In genomic region chr21:46049890-46050650, GRCh38 we compare ENCODE assay signal across 12 cellular contexts. TPM values are rescaled to one million over a fixed set of nuclear protein-coding genes. Genes with fewer than 3 reads are reported as not detected.
DNase-seq lines count a peak whose midpoint lies in the region; TF ChIP-seq lines count a peak whose summit lies in the region.
"Had no signal": no experiment of that assay in that cellular context is flagged by ENCODE, and none has a peak within 500 bp of the region (broad histone marks: within the 10 kb centered on the region; RNA-seq: fewer than 3 reads in every experiment).

No MANE protein-coding gene starts in this region.

- no peak overlapping the region for H2AFZ ChIP-seq in hepatocyte
- no peak overlapping the region for H2AFZ ChIP-seq in SK-N-SH (ENCODE audit: low read depth)

- no peak overlapping the region for H3K27ac Mint-ChIP-seq in MCF 10A (ENCODE audit: low read depth, unreplicated experiment)

- no peak for TF ChIP-seq EP300 in SK-N-SH (IDR thresholded peaks at IDR 0.05; ENCODE audit: borderline replicate concordance in 1 of 2, low read depth in 1 of 2, low read length in 1 of 2)

- H3F3A ChIP-seq in SK-N-SH (replicated peaks; ENCODE audit: insufficient read depth), result peaks cover 13% of the 10 kb centered on the region

- H3K9me3 ChIP-seq in breast epithelium (no peaks in the 10 kb centered on the region), hepatocyte (ENCODE audit: low read depth) (no peaks in the 10 kb centered on the region), uterus (no peaks in the 10 kb centered on the region), SK-N-SH (no peaks in the 10 kb centered on the region)
- H3K9me3 ChIP-seq: HAP-1 had no signal

- H3K36me3 Mint-ChIP-seq in MCF 10A (ENCODE audit: insufficient read depth, unreplicated experiment), result no peaks in the 10 kb centered on the region

- H3K27ac ChIP-seq in breast epithelium (peak overlapping the region; percentile 87 to 96), hepatocyte (peak overlapping the region; percentile 91), uterus (peak overlapping the region; percentile 92 to 96), SK-N-SH (ENCODE audit: low read depth in 2 of 2, low read length in 1 of 2) (no peak overlapping the region)

- H3K4me1 ChIP-seq in breast epithelium, result peaks cover 9 to 12% of the 10 kb centered on the region in 2 donors
- H3K4me1 ChIP-seq in hepatocyte (ENCODE audit: insufficient read depth), result peaks cover 10% of the 10 kb centered on the region
- H3K4me1 ChIP-seq in uterus, result peaks cover 12 to 19% of the 10 kb centered on the region in 2 donors
- H3K4me1 ChIP-seq in SK-N-SH (ENCODE audit: control insufficient read depth in 1 of 2, insufficient read depth in 2 of 2, low read depth in 1 of 2, low read length in 1 of 2), result no peaks in the 10 kb centered on the region; a peak in 1 of 4 replicates
- H3K4me1 ChIP-seq: HAP-1 had no signal

- H3K4me2 ChIP-seq in hepatocyte (peak overlapping the region; percentile 31), SK-N-SH (no peak overlapping the region)

- H3K27me3 ChIP-seq in breast epithelium (peaks cover 0 to 2% of the 10 kb centered on the region in 2 donors), hepatocyte (no peaks in the 10 kb centered on the region), uterus (no peaks in the 10 kb centered on the region), SK-N-SH (ENCODE audit: insufficient read depth) (no peaks in the 10 kb centered on the region)

- H3K4me3 Mint-ChIP-seq in MCF 10A (ENCODE audit: unreplicated experiment), result no peak overlapping the region

- TF ChIP-seq RAD21 in SK-N-SH (IDR thresholded peaks at IDR 0.05; ENCODE audit: low read length), result no peak

- H3K4me1 Mint-ChIP-seq in MCF 10A (ENCODE audit: insufficient read depth, unreplicated experiment), result no peaks in the 10 kb centered on the region

- H3K36me3 ChIP-seq in breast epithelium, result no peaks in the 10 kb centered on the region
- no peaks in the 10 kb centered on the region for H3K36me3 ChIP-seq in hepatocyte (replicated peaks; ENCODE audit: insufficient read depth, low read depth)
- H3K36me3 ChIP-seq in uterus, result no peaks in the 10 kb centered on the region
- H3K36me3 ChIP-seq in SK-N-SH (replicated peaks in 1 of 2; ENCODE audit: control insufficient read depth in 1 of 2, insufficient read depth in 2 of 2, low read length in 1 of 2), result no peaks in the 10 kb centered on the region
- H3K36me3 ChIP-seq: HAP-1 had no signal

- H3K27me3 Mint-ChIP-seq in MCF 10A (ENCODE audit: insufficient read depth, unreplicated experiment), result no peaks in the 10 kb centered on the region

- intact Hi-C loops in breast epithelium (cut with DNase I; ENCODE audit: low total_unique reads), result no loop called here
- intact Hi-C loops in MCF 10A (cut with micrococcal nuclease), result no loop called here
- intact Hi-C loops in posterior vena cava (cut with DNase I), result no loop called here
- intact Hi-C loops in uterus (cut with DNase I; ENCODE audit: low total_unique reads), result loop anchor here (5.0 kb wide), 1 partner anchor 68 kb away; the partner anchor contains the start of gene COL6A1

- POLR2A ChIA-PET in MCF 10A (lab: Yijun Ruan, JAX), result no interaction called here
- POLR2A ChIA-PET in SK-N-SH (lab: Yijun Ruan, JAX), result no interaction called here

- peaks cover 12% of the 10 kb centered on the region for H3K9me3 Mint-ChIP-seq in MCF 10A (ENCODE audit: unreplicated experiment)

- WGBS in hepatocyte (ENCODE audit: low lambda C conversion rate, missing lambda C conversion rate), result 95% methylated on average over 32 of the region's 32 CpGs
- WGBS in SK-N-SH (ENCODE audit: low lambda C conversion rate), result 69% methylated on average over 7 of the region's 32 CpGs

- H3K4me3 ChIP-seq in breast epithelium (peak overlapping the region in 1 of 3 donors; percentile 41), hepatocyte (no peak overlapping the region), uterus (no peak overlapping the region), SK-N-SH (ENCODE audit: low read depth in 2 of 2, low read length in 1 of 2) (no peak overlapping the region)
- H3K4me3 ChIP-seq: HAP-1 had no signal

- no peak overlapping the region for H3K9ac ChIP-seq in SK-N-SH

- DNase-seq in breast epithelium (ENCODE audit: low spot score in 2 of 2) (no peak), MCF 10A (ENCODE audit: unreplicated experiment) (no peak), hepatocyte (ENCODE audit: low spot score) (no peak), posterior vena cava (ENCODE audit: low spot score) (peak; percentile 82), uterus (peak; percentile 45 to 60), NCI-H1105 treated with DMSO at 0.1 percent for 48 hours (lab: John Stamatoyannopoulos, UW) (no peak), glomerular visceral epithelial cell (ENCODE audit: extremely low spot score) (no peak), SK-N-SH (no peak)
- DNase-seq: DMS 273 treated with DMSO at 0.1 percent for 48 hours, KBM-7, small intestine had no signal

- BruUV-seq in MCF 10A (replicated peaks; lab: Mats Ljungman, UMichigan), result no TSS peak

- H4K20me1 ChIP-seq in hepatocyte (ENCODE audit: insufficient read depth, poor library complexity, severe bottlenecking) (no peaks in the 10 kb centered on the region), SK-N-SH (ENCODE audit: insufficient read depth) (no peaks in the 10 kb centered on the region)

- CTCF ChIA-PET in MCF 10A (lab: Yijun Ruan, JAX) (interaction anchor here (0.6 kb wide), 3 partner anchors 69 to 649 kb away, joined by 3 read pairs; no protein-coding TSS in a partner anchor), SK-N-SH (lab: Yijun Ruan, JAX) (no interaction called here)

- no peaks in the 10 kb centered on the region for H3K79me2 ChIP-seq in hepatocyte
- no peaks in the 10 kb centered on the region for H3K79me2 ChIP-seq in SK-N-SH (ENCODE audit: insufficient read depth)

- TF ChIP-seq CTCF in breast epithelium (IDR thresholded peaks at IDR 0.05) (no peak), MCF 10A (IDR thresholded peaks at IDR 0.05; ENCODE audit: unreplicated experiment) (no peak), hepatocyte (IDR thresholded peaks at IDR 0.05; ENCODE audit: poor library complexity) (no peak), uterus (IDR thresholded peaks at IDR 0.05) (no peak), SK-N-SH (IDR thresholded peaks at IDR 0.05) (no peak)

- H3K9me2 ChIP-seq in hepatocyte (replicated peaks; ENCODE audit: insufficient read depth) (no peaks in the 10 kb centered on the region), SK-N-SH (no peaks in the 10 kb centered on the region)

- no peak for TF ChIP-seq POLR2A in breast epithelium (IDR thresholded peaks at IDR 0.05)
- TF ChIP-seq POLR2A in uterus (IDR thresholded peaks at IDR 0.05), result no peak

TF ChIP-seq in SK-N-SH, 30 proteins besides CTCF, POLR2A, EP300 and RAD21:
- no peak for TF ChIP-seq MEF2A (IDR thresholded peaks at IDR 0.05; ENCODE audit: borderline replicate concordance, low read depth)

RNA-seq across cellular contexts. Expression of gene COL6A2, which starts 47.8 kb away (rescaled TPM):
- total RNA-seq in breast epithelium (1,000 to 10,000 TPM in 1 of 3 donors, 100 to 1,000 TPM in 2; 177 to 1,266 (median 418) TPM), MCF 10A (2022) (0.61 and 1.9 TPM in 2 replicates), hepatocyte (389 and 509 TPM in 2 replicates), posterior vena cava (1,000 to 10,000 TPM; 1,504 to 1,642 TPM), uterus (1,000 to 10,000 TPM in 2 of 4 donors, 100 to 1,000 TPM in 2; 321 to 1,200 (median 948) TPM)
- polyA plus RNA-seq in hepatocyte (832 and 940 TPM in 2 replicates), SK-N-SH (2012; rRNA removed) (66.6 and 108 TPM in 2 replicates)
- polyA plus RNA-seq in SK-N-SH (2012; cell fraction: cytosol; rRNA removed), result 38.5 and 67.6 TPM in 2 replicates
- polyA plus RNA-seq in SK-N-SH (2012; cell fraction: nucleus; rRNA removed), result 184 and 188 TPM in 2 replicates

Comparison
In these comparisons a context has a peak if more than half of its experiments do, and no peak if none do; other contexts are left out.
1. RNA of gene COL6A2, which starts 47.8 kb away (total RNA-seq): 1,504 to 1,642 TPM in posterior vena cava, 321 to 1,200 TPM in uterus, 389 to 509 TPM in hepatocyte and 177 to 1,266 TPM in breast epithelium; 0.61 to 1.9 TPM in MCF 10A; every median in the first group is over 10 times any median in the second.
2. DNase-seq: peak in posterior vena cava (single experiment) and uterus (2 of 2); none in breast epithelium (0 of 2), MCF 10A (single experiment), hepatocyte (single experiment), NCI-H1105 treated with DMSO at 0.1 percent for 48 hours (single experiment), glomerular visceral epithelial cell (single experiment) and SK-N-SH (single experiment).
3. H3K27ac ChIP-seq: peak in breast epithelium (2 of 2), hepatocyte (single experiment) and uterus (2 of 2); none in SK-N-SH (0 of 2).